In genomic region chr7:78794101-78794500, GRCh38 we compare ENCODE assay signal across 16 cellular contexts.
DNase-seq lines count a peak whose midpoint lies in the region; ATAC-seq and TF ChIP-seq lines count a peak whose summit lies in the region.
"Had no signal": no experiment of that assay in that cellular context is flagged by ENCODE, and none has a peak within 500 bp of the region (broad histone marks: within the 10 kb centered on the region; RNA-seq: fewer than 3 reads in every experiment).

No MANE protein-coding gene starts in this region.

- no peak for TF ChIP-seq CTCF in brain microvascular endothelial cell (IDR thresholded peaks at IDR 0.05; ENCODE audit: low read depth, low read length, missing control alignments)
- no peak for TF ChIP-seq CTCF in GM13977 (IDR thresholded peaks at IDR 0.05; ENCODE audit: extremely low read depth, insufficient read depth, missing control alignments)

- H2AK5ac ChIP-seq in mesenchymal stem cell (ENCODE audit: low read length, severe bottlenecking), result no peak overlapping the region

- no peaks in the 10 kb centered on the region for H3K36me3 ChIP-seq in brain microvascular endothelial cell (replicated peaks)
- no peaks in the 10 kb centered on the region for H3K36me3 ChIP-seq in mesenchymal stem cell (ENCODE audit: control insufficient read depth in 1 of 2, insufficient read depth in 2 of 2, low read depth in 1 of 2, low read length in 2 of 2)

- no peak for ATAC-seq in HG03280 (IDR thresholded peaks at IDR 0.05; ENCODE audit: unreplicated experiment)
- ATAC-seq: Panc1, Right ventricle myocardium inferior had no signal

- H4K8ac ChIP-seq in mesenchymal stem cell (ENCODE audit: low read length), result no peak overlapping the region

- H3K9me3 ChIP-seq in mesenchymal stem cell (ENCODE audit: control insufficient read depth, low read length), result peaks cover 13% of the 10 kb centered on the region

- H2AFZ ChIP-seq in mesenchymal stem cell (ENCODE audit: low read depth, low read length), result no peak overlapping the region

- no peak overlapping the region for H3K23ac ChIP-seq in mesenchymal stem cell (ENCODE audit: low read length in 2 of 2)

- H3K27ac ChIP-seq in brain microvascular endothelial cell (no peak overlapping the region), mesenchymal stem cell (ENCODE audit: low read length, poor library complexity, severe bottlenecking) (no peak overlapping the region)
- H3K27ac ChIP-seq: SK-N-MC had no signal

- no peaks in the 10 kb centered on the region for H3K79me1 ChIP-seq in mesenchymal stem cell (replicated peaks; ENCODE audit: low read length, poor library complexity, severe bottlenecking)

- no peaks in the 10 kb centered on the region for H3K4me1 ChIP-seq in mesenchymal stem cell (ENCODE audit: control insufficient read depth, insufficient read depth, low read depth, low read length)

- no peak overlapping the region for H3K9ac ChIP-seq in mesenchymal stem cell (ENCODE audit: low read length)

- no peak overlapping the region for H2BK5ac ChIP-seq in mesenchymal stem cell (ENCODE audit: low read depth, low read length, poor library complexity, severe bottlenecking)

- WGBS in mesenchymal stem cell, result 45% methylated on average over 1 of the region's 2 CpGs

- no peak overlapping the region for H3K14ac ChIP-seq in mesenchymal stem cell (ENCODE audit: low read length in 2 of 2)

- no peak overlapping the region for H2BK120ac ChIP-seq in mesenchymal stem cell (ENCODE audit: low read depth, low read length)

- no peak overlapping the region for H3K4me3 ChIP-seq in brain microvascular endothelial cell (ENCODE audit: low read depth, low read length)
- H3K4me3 ChIP-seq in mesenchymal stem cell (ENCODE audit: insufficient read depth in 1 of 2, low read depth in 1 of 2, low read length in 2 of 2), result no peak overlapping the region
- H3K4me3 ChIP-seq: SK-N-MC had no signal

- H2BK15ac ChIP-seq in mesenchymal stem cell (ENCODE audit: low read depth, poor library complexity, severe bottlenecking), result no peak overlapping the region

- H3K27me3 ChIP-seq in brain microvascular endothelial cell (replicated peaks) (no peaks in the 10 kb centered on the region), mesenchymal stem cell (ENCODE audit: control insufficient read depth in 1 of 2, insufficient read depth in 1 of 2, low read length in 2 of 2) (no peaks in the 10 kb centered on the region)

- in situ Hi-C loops in brain microvascular endothelial cell (cut with HindIII; ENCODE audit: low pct_ligation_motif_present, low sequenced_read_pairs), result no loop called here
- in situ Hi-C loops in GM13977 (cut with MboI; ENCODE audit: low pct_unique_long_range_greater_than_20kb, low sequenced_read_pairs, unreplicated experiment), result no loop called here

- H2BK12ac ChIP-seq in mesenchymal stem cell (ENCODE audit: low read length in 2 of 2), result no peak overlapping the region

- H4K91ac ChIP-seq in mesenchymal stem cell (ENCODE audit: low read length), result no peak overlapping the region

- H3K18ac ChIP-seq in mesenchymal stem cell (ENCODE audit: low read depth in 1 of 2, low read length in 2 of 2), result no peak overlapping the region

- no peak overlapping the region for H3K4ac ChIP-seq in mesenchymal stem cell (ENCODE audit: low read depth in 1 of 2, low read length in 2 of 2)

- DNase-seq in AG08396 (ENCODE audit: low spot score) (peak; percentile 26), LHCN-M2 (ENCODE audit: low read depth) (peak; percentile 29), brain microvascular endothelial cell (peak; percentile 13), mesenchymal stem cell (peak; percentile 2), SKM-1 (lab: John Stamatoyannopoulos, UW; ENCODE audit: unreplicated experiment) (no peak), MV-4-11 (lab: John Stamatoyannopoulos, UW) (no peak), GM13977 (ENCODE audit: low spot score) (no peak)
- DNase-seq: Calu3; CD4-positive, alpha-beta T cell; GOT3; NCI-H446 treated with DMSO at 0.1 percent for 48 hours; NCI-H748 treated with DMSO at 0.1 percent for 48 hours had no signal

- H3K4me2 ChIP-seq in mesenchymal stem cell (ENCODE audit: low read length, poor library complexity, severe bottlenecking), result no peak overlapping the region

Comparison
In these comparisons a context has a peak if more than half of its experiments do, and no peak if none do; other contexts are left out.
1. DNase-seq: peak in AG08396 (single experiment), LHCN-M2 (single experiment), brain microvascular endothelial cell (single experiment) and mesenchymal stem cell (single experiment); none in SKM-1 (single experiment), MV-4-11 (single experiment) and GM13977 (single experiment).